In the genomic region with DNA sequence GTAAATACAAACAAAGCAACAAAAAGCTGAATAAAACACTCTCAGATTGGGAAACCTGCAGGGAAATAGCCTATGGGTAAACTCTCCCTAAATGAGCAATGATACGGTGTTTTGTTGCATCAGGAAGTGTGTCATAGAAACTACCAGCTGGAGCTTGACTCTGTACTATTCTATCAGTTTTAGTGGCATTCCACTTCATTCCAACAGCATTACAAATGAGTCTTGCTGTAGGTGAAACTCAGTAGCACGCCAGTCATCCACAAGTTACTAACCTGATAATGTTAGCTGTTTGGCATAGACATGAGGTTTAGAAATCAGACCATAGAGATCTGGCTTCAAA, we compare ENCODE assay signal across 1 cellular context.
TF ChIP-seq lines count a peak whose summit lies in the region.

No MANE protein-coding gene starts in this region.

TF ChIP-seq in GM12878, 131 proteins besides CTCF, POLR2A, EP300 and RAD21:
- no peak for TF ChIP-seq RUNX3 (IDR thresholded peaks at IDR 0.05; ENCODE audit: low read length)
- TF ChIP-seq, protein P1, sequence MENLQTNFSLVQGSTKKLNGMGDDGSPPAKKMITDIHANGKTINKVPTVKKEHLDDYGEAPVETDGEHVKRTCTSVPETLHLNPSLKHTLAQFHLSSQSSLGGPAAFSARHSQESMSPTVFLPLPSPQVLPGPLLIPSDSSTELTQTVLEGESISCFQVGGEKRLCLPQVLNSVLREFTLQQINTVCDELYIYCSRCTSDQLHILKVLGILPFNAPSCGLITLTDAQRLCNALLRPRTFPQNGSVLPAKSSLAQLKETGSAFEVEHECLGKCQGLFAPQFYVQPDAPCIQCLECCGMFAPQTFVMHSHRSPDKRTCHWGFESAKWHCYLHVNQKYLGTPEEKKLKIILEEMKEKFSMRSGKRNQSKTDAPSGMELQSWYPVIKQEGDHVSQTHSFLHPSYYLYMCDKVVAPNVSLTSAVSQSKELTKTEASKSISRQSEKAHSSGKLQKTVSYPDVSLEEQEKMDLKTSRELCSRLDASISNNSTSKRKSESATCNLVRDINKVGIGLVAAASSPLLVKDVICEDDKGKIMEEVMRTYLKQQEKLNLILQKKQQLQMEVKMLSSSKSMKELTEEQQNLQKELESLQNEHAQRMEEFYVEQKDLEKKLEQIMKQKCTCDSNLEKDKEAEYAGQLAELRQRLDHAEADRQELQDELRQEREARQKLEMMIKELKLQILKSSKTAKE (IDR thresholded peaks at IDR 0.05; ENCODE audit: low read depth, poor library complexity, severe bottlenecking) = no peak
